ENCODE assay signal across 15 cellular contexts in genomic region chr14:69241577-69241976, GRCh38. TPM values are rescaled to one million over a fixed set of nuclear protein-coding genes. Genes with fewer than 3 reads are reported as not detected.
"Had no signal": no experiment of that assay in that cellular context is flagged by ENCODE, and none has a peak within 500 bp of the region (broad histone marks: within the 10 kb centered on the region; RNA-seq: fewer than 3 reads in every experiment).

No MANE protein-coding gene starts in this region.

- H3K27ac ChIP-seq: body of pancreas, dorsolateral prefrontal cortex, epithelial cell of prostate, ovary, spleen, thyroid gland, WERI-Rb-1 had no signal

- H3K4me1 ChIP-seq: body of pancreas, thyroid gland had no signal

- H3K36me3 ChIP-seq: ovary had no signal

- H3K4me3 ChIP-seq: body of pancreas, dorsolateral prefrontal cortex, gastroesophageal sphincter, ovary, sigmoid colon, spleen, thyroid gland had no signal

- H3K9me3 ChIP-seq: body of pancreas, gastroesophageal sphincter, ovary, sigmoid colon, spleen, thyroid gland had no signal

- ATAC-seq: natural killer cell; stimulated activated naive B cell treated with anti-CD40 and anti-IgM and Interleukin-4, amounts not matched to agents 10 μg/mL and 1 μg/mL and 100 μg/mL, for 72 hours had no signal

- DNase-seq: activated CD4-positive, alpha-beta memory T cell treated with anti-CD3 and anti-CD28 coated beads for 36 hours; activated CD4-positive, alpha-beta T cell treated with anti-CD3 and anti-CD28 coated beads for 36 hours; activated naive CD8-positive, alpha-beta T cell treated with anti-CD3 and anti-CD28 coated beads, Interleukin-2, amount 10 ng/mL, durations not matched to agents 7 days and 5 days; body of pancreas; caudate nucleus; dorsolateral prefrontal cortex; natural killer cell; ovary; sigmoid colon; spleen; stimulated activated naive B cell treated with anti-CD40 and anti-IgM and Interleukin-4, amounts not matched to agents 10 μg/mL and 1 μg/mL and 100 μg/mL, for 72 hours; thyroid gland; WERI-Rb-1 had no signal

- H3K27me3 ChIP-seq: body of pancreas, dorsolateral prefrontal cortex, gastroesophageal sphincter, ovary, sigmoid colon, spleen, thyroid gland had no signal

RNA-seq across cellular contexts. Expression of gene GALNT16, which starts 18.4 kb away (rescaled TPM):
- total RNA-seq: activated CD4-positive, alpha-beta memory T cell treated with anti-CD3 and anti-CD28 coated beads for 36 hours; activated naive CD8-positive, alpha-beta T cell treated with anti-CD3 and anti-CD28 coated beads, Interleukin-2, amount 10 ng/mL, durations not matched to agents 7 days and 5 days; natural killer cell had no signal
